In genomic region chr1:243493156-243494129, GRCh38 we compare ENCODE assay signal across 17 cellular contexts.
DNase-seq lines count a peak whose midpoint lies in the region; ATAC-seq, FAIRE-seq and TF ChIP-seq lines count a peak whose summit lies in the region.
"Had no signal": no experiment of that assay in that cellular context is flagged by ENCODE, and none has a peak within 500 bp of the region (broad histone marks: within the 10 kb centered on the region; RNA-seq: fewer than 3 reads in every experiment).

No MANE protein-coding gene starts in this region.

- FAIRE-seq in A549 (lab: Jason Lieb, UNC) (no peak), D721Med (lab: Jason Lieb, UNC) (peak; percentile 11)

- no peak for ATAC-seq in A549
- ATAC-seq in WTC11, result no peak
- no peak for ATAC-seq in GM19328 (IDR thresholded peaks at IDR 0.05; ENCODE audit: unreplicated experiment)
- no peak for ATAC-seq in GM21737 (IDR thresholded peaks at IDR 0.05; ENCODE audit: unreplicated experiment)
- ATAC-seq in left lung, result no peak
- ATAC-seq: body of pancreas, Right ventricle myocardium inferior had no signal

- no peak overlapping the region for H3K4me2 ChIP-seq in A549

- peak overlapping the region; percentile 95 for H3K27ac Mint-ChIP-seq in WTC11

- CTCF ChIA-PET in A549 (lab: Yijun Ruan, JAX) (interaction anchor here (1.0 to 1.9 kb wide), 2 partner anchors 11 to 780 kb away, joined by 3 to 4 read pairs; no protein-coding TSS in a partner anchor), WTC11 (lab: Charles Lee) (interaction anchor here (0.9 to 1.0 kb wide), 2 partner anchors 9 to 14 kb away, joined by 3 read pairs; no protein-coding TSS in a partner anchor)

- TF ChIP-seq CTCF in A549 (IDR thresholded peaks at IDR 0.05), result no peak
- no peak for TF ChIP-seq CTCF in D721Med (IDR thresholded peaks at IDR 0.05; ENCODE audit: insufficient read depth, missing control alignments)
- TF ChIP-seq CTCF in WTC11 (IDR thresholded peaks at IDR 0.05), result no peak
- TF ChIP-seq CTCF in fibroblast of the aortic adventitia (IDR thresholded peaks at IDR 0.05; ENCODE audit: insufficient read depth, low read length), result no peak
- TF ChIP-seq CTCF in left lung (IDR thresholded peaks at IDR 0.05), result no peak

- 0 out of 2 replicates have a peak overlapping the region, but pooled peaks have one; percentile 12 for H3K4me3 Mint-ChIP-seq in WTC11

- intact Hi-C loops in left lung (cut with DNase I), result no loop called here

- TF ChIP-seq POLR2A in A549 (IDR thresholded peaks at IDR 0.05; ENCODE audit: low read length), result no peak

- peaks cover 0 to 29% of the 10 kb centered on the region in 2 donors for H3K36me3 ChIP-seq in left lung

- POLR2A ChIA-PET in A549 (lab: Yijun Ruan, JAX) (no interaction called here), WTC11 (lab: Charles Lee) (interaction anchor here (0.7 kb wide), 1 partner anchor 272 kb away, joined by 6 read pairs; no protein-coding TSS in a partner anchor)

- H3K4me1 Mint-ChIP-seq in WTC11, result peaks cover 91% of the 10 kb centered on the region

- no peak for TF ChIP-seq RAD21 in A549 (conservative IDR thresholded peaks at IDR 0.05 in 1 of 2, IDR thresholded peaks at IDR 0.05 in 1 of 2)

- WGBS in A549 (ENCODE audit: missing lambda C conversion rate), result 87% methylated on average over 11 of the region's 14 CpGs

- H3K4me3 ChIP-seq in A549, result no peak overlapping the region
- no peak overlapping the region for H3K4me3 ChIP-seq in fibroblast of the aortic adventitia (ENCODE audit: low read depth, low read length)
- no peak overlapping the region for H3K4me3 ChIP-seq in left lung
- H3K4me3 ChIP-seq: body of pancreas, skin epidermis, stomach had no signal

- DNase-seq in A549 (ENCODE audit: low read depth in 1 of 2, low spot score in 1 of 2) (no peak), D721Med (ENCODE audit: insufficient read length, low spot score) (no peak), WTC11 (ENCODE audit: low spot score) (no peak), fibroblast of the aortic adventitia (ENCODE audit: low read depth) (peak; percentile 45), COLO668 (lab: John Stamatoyannopoulos, UW; ENCODE audit: unreplicated experiment) (no peak), left lung (no peak)
- DNase-seq: activated effector memory CD4-positive, alpha-beta T cell treated with Interleukin-2 at 50 U/mL for 16 hours; body of pancreas; EL; midbrain; NCI-H2081 treated with DMSO at 0.1 percent for 48 hours; stomach had no signal

- H3K27me3 ChIP-seq in left lung, result no peaks in the 10 kb centered on the region
- H3K27me3 ChIP-seq: body of pancreas, stomach had no signal

- H3K4me1 ChIP-seq in A549 (0 out of 3 replicates have a peak, but pooled peaks cover 4% of the 10 kb centered on the region), left lung (peaks cover 0 to 21% of the 10 kb centered on the region in 2 donors)
- H3K4me1 ChIP-seq: body of pancreas, parathyroid adenoma had no signal

- H3K27ac ChIP-seq in A549 (no peak overlapping the region), left lung (no peak overlapping the region)
- H3K27ac ChIP-seq: body of pancreas, parathyroid adenoma, skin epidermis had no signal

- no peaks in the 10 kb centered on the region for H3K9me3 Mint-ChIP-seq in WTC11

- H3K9me3 ChIP-seq in A549 (no peaks in the 10 kb centered on the region), left lung (no peaks in the 10 kb centered on the region)
- H3K9me3 ChIP-seq: body of pancreas, stomach had no signal

- peaks cover 22% of the 10 kb centered on the region for H3K36me3 Mint-ChIP-seq in WTC11

- H3K27me3 Mint-ChIP-seq in WTC11 (ENCODE audit: low read depth), result no peaks in the 10 kb centered on the region

- no peak for TF ChIP-seq EP300 in A549 (IDR thresholded peaks at IDR 0.05)

TF ChIP-seq in A549, 52 proteins besides CTCF, POLR2A, EP300 and RAD21:
- TF ChIP-seq MAFK (IDR thresholded peaks at IDR 0.05; ENCODE audit: partially characterized antibody) (peak; percentile 16), PHF8 (IDR thresholded peaks at IDR 0.05; ENCODE audit: borderline replicate concordance, low read depth) (no peak)
TF ChIP-seq in A549: peak in this region for 1.

TF ChIP-seq in WTC11, 78 proteins besides CTCF, POLR2A, EP300 and RAD21:
- TF ChIP-seq OVOL2 (CRISPR knock-in tag; IDR thresholded peaks at IDR 0.05; ENCODE audit: borderline replicate concordance) (no peak), KAT7 (CRISPR knock-in tag; IDR thresholded peaks at IDR 0.05; ENCODE audit: borderline replicate concordance) (no peak), ZNF121 (CRISPR knock-in tag; IDR thresholded peaks at IDR 0.05) (no peak), MAX (CRISPR knock-in tag; IDR thresholded peaks at IDR 0.05) (no peak)
